1 cellular context compared by ENCODE assay signal in the genomic region with DNA sequence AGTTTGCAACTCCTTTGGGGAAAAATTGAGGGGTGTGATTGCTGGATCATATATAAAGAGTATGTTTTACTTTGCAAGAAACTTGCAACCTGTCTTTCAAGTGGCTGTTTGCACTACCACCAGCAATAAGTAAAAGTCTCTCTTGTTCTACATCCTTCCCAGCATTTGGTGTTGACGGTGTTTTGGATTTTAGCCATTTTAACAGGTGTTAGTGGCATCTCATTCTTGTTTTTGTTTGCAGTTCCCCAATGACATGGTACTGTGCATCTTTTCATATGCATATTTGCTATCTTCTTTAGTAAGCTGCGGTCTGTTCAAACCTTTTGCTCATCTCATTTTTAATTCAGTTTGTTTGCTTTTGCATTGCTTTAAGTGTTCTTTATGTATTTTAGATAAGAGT.
TF ChIP-seq lines count a peak whose summit lies in the region.

No MANE protein-coding gene starts in this region.

TF ChIP-seq in GM23338, 12 proteins besides CTCF, POLR2A, EP300 and RAD21 (continued from another document):
- TF ChIP-seq, protein P1, sequence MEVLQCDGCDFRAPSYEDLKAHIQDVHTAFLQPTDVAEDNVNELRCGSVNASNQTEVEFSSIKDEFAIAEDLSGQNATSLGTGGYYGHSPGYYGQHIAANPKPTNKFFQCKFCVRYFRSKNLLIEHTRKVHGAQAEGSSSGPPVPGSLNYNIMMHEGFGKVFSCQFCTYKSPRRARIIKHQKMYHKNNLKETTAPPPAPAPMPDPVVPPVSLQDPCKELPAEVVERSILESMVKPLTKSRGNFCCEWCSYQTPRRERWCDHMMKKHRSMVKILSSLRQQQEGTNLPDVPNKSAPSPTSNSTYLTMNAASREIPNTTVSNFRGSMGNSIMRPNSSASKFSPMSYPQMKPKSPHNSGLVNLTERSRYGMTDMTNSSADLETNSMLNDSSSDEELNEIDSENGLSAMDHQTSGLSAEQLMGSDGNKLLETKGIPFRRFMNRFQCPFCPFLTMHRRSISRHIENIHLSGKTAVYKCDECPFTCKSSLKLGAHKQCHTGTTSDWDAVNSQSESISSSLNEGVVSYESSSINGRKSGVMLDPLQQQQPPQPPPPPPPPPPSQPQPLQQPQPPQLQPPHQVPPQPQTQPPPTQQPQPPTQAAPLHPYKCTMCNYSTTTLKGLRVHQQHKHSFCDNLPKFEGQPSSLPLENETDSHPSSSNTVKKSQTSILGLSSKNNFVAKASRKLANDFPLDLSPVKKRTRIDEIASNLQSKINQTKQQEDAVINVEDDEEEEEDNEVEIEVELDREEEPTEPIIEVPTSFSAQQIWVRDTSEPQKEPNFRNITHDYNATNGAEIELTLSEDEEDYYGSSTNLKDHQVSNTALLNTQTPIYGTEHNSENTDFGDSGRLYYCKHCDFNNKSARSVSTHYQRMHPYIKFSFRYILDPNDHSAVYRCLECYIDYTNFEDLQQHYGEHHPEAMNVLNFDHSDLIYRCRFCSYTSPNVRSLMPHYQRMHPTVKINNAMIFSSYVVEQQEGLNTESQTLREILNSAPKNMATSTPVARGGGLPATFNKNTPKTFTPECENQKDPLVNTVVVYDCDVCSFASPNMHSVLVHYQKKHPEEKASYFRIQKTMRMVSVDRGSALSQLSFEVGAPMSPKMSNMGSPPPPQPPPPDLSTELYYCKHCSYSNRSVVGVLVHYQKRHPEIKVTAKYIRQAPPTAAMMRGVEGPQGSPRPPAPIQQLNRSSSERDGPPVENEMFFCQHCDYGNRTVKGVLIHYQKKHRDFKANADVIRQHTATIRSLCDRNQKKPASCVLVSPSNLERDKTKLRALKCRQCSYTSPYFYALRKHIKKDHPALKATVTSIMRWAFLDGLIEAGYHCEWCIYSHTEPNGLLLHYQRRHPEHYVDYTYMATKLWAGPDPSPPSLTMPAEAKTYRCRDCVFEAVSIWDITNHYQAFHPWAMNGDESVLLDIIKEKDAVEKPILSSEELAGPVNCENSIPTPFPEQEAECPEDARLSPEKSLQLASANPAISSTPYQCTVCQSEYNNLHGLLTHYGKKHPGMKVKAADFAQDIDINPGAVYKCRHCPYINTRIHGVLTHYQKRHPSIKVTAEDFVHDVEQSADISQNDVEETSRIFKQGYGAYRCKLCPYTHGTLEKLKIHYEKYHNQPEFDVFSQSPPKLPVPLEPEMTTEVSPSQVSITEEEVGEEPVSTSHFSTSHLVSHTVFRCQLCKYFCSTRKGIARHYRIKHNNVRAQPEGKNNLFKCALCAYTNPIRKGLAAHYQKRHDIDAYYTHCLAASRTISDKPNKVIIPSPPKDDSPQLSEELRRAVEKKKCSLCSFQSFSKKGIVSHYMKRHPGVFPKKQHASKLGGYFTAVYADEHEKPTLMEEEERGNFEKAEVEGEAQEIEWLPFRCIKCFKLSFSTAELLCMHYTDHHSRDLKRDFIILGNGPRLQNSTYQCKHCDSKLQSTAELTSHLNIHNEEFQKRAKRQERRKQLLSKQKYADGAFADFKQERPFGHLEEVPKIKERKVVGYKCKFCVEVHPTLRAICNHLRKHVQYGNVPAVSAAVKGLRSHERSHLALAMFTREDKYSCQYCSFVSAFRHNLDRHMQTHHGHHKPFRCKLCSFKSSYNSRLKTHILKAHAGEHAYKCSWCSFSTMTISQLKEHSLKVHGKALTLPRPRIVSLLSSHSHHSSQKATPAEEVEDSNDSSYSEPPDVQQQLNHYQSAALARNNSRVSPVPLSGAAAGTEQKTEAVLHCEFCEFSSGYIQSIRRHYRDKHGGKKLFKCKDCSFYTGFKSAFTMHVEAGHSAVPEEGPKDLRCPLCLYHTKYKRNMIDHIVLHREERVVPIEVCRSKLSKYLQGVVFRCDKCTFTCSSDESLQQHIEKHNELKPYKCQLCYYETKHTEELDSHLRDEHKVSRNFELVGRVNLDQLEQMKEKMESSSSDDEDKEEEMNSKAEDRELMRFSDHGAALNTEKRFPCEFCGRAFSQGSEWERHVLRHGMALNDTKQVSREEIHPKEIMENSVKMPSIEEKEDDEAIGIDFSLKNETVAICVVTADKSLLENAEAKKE (CRISPR knock-in tag; IDR thresholded peaks at IDR 0.05): no peak
- no peak for TF ChIP-seq STAT1 (IDR thresholded peaks at IDR 0.05; ENCODE audit: unreplicated experiment)
- TF ChIP-seq NANOG (IDR thresholded peaks at IDR 0.05; ENCODE audit: borderline replicate concordance): no peak
- TF ChIP-seq EZH2phosphoT487 (IDR thresholded peaks at IDR 0.05; ENCODE audit: unreplicated experiment): no peak
- no peak for TF ChIP-seq JUNB (IDR thresholded peaks at IDR 0.05; ENCODE audit: unreplicated experiment)
- no peak for TF ChIP-seq POLR2AphosphoS5 (IDR thresholded peaks at IDR 0.05; ENCODE audit: low read depth)
- no peak for TF ChIP-seq CREB1 (CRISPR knock-in tag; IDR thresholded peaks at IDR 0.05; ENCODE audit: low read depth)
- TF ChIP-seq ZNF331 (CRISPR knock-in tag; IDR thresholded peaks at IDR 0.05; ENCODE audit: low read depth): no peak
- TF ChIP-seq ZNF114 (CRISPR knock-in tag; IDR thresholded peaks at IDR 0.05): no peak
- no peak for TF ChIP-seq EZH2 (IDR thresholded peaks at IDR 0.05; ENCODE audit: low read depth, unreplicated experiment)
TF ChIP-seq in GM23338: peak in this region for 0.
